16 cellular contexts compared by ENCODE assay signal in genomic region chr11:3929689-3930088, GRCh38.
A peak's percentile ranks its signal among the peaks of the same experiment; 100 is the strongest.
DNase-seq lines count a peak whose midpoint lies in the region; ATAC-seq and TF ChIP-seq lines count a peak whose summit lies in the region.
"Had no signal": no experiment of that assay in that cellular context is flagged by ENCODE, and none has a peak within 500 bp of the region (broad histone marks: within the 10 kb centered on the region; RNA-seq: fewer than 3 reads in every experiment).

No MANE protein-coding gene starts in this region.

- H3K27me3 Mint-ChIP-seq in CD14-positive monocyte (ENCODE audit: low read depth in 3 of 3), result peaks cover 0 to 2% (median 0%) of the 10 kb centered on the region in 3 donors

- whole genome bisulfite sequencing in right lobe of liver (ENCODE audit: insufficient coverage, low coverage, low lambda C conversion rate, missing lambda C conversion rate), result 10% methylated on average over 2 of the region's 8 CpGs

- intact Hi-C loops in CD14-positive monocyte (cut with micrococcal nuclease) (loop anchor here in 1 of 2 donors (10.0 kb wide), 1 partner anchor 135 kb away; no protein-coding TSS in a partner anchor), right lobe of liver (cut with DNase I) (loop anchor here in 1 of 2 donors (10.0 kb wide), 1 partner anchor 75 kb away; the partner anchor contains the start of gene STIM1)

- peak; percentile 72 to 86 (median 82) for ATAC-seq in right lobe of liver

- H3K36me3 Mint-ChIP-seq in CD14-positive monocyte, result peaks cover 14 to 23% of the 10 kb centered on the region in 2 donors

- no peak overlapping the region for H3K4me3 Mint-ChIP-seq in CD14-positive monocyte
- H3K4me3 Mint-ChIP-seq: T-helper 1 cell treated with Interleukin-12 subunit alpha and Interleukin-12 subunit beta and Interleukin-4 antibody, amounts not matched to agents 30 μg/mL and 1 μg/mL, for 36 hours had no signal

- H3K9me3 ChIP-seq in right lobe of liver, result no peaks in the 10 kb centered on the region
- H3K9me3 ChIP-seq: colonic mucosa had no signal

- peak overlapping the region; percentile 63 for H3K27ac ChIP-seq in caudate nucleus (ENCODE audit: low read depth, low read length)
- peak overlapping the region in 2 of 3 donors; percentile 38 to 87 for H3K27ac ChIP-seq in right lobe of liver
- peak overlapping the region; percentile 33 for H3K27ac ChIP-seq in rectal smooth muscle tissue (ENCODE audit: low read depth, low read length)
- H3K27ac ChIP-seq: colonic mucosa, GM23248, HL-60 had no signal

- H3K27me3 ChIP-seq in right lobe of liver, result no peaks in the 10 kb centered on the region
- no peaks in the 10 kb centered on the region for H3K27me3 ChIP-seq in rectal smooth muscle tissue (ENCODE audit: control insufficient read depth, insufficient read depth, low read length)
- H3K27me3 ChIP-seq: colonic mucosa had no signal

- peaks cover 0 to 56% (median 8%) of the 10 kb centered on the region in 4 donors for H3K4me1 ChIP-seq in right lobe of liver
- H3K4me1 ChIP-seq in rectal smooth muscle tissue (ENCODE audit: control insufficient read depth, insufficient read depth, low read length), result peaks cover 13% of the 10 kb centered on the region
- H3K4me1 ChIP-seq: colonic mucosa had no signal

- DNase-seq in CD14-positive monocyte (ENCODE audit: low spot score) (no peak), caudate nucleus (lab: John Stamatoyannopoulos, UW) (no peak), right lobe of liver (peak in 2 of 3 donors; percentile 63 to 64), DMS53 treated with DMSO at 0.1 percent for 48 hours (lab: John Stamatoyannopoulos, UW; ENCODE audit: unreplicated experiment) (no peak), occipital lobe (lab: John Stamatoyannopoulos, UW) (no peak), NCI-H82 (lab: John Stamatoyannopoulos, UW) (no peak)
- DNase-seq in stimulated activated CD4-positive, alpha-beta T cell treated with anti-CD3 and anti-CD28 coated beads, Interleukin-2, amount 100 ng/mL, for 48 hours, result no peak
- DNase-seq: colonic mucosa, GM23248, KG1, NCI-H2227 treated with DMSO at 0.1 percent for 48 hours, posterior cingulate gyrus had no signal

- TF ChIP-seq CTCF in CD14-positive monocyte (IDR thresholded peaks at IDR 0.05) (no peak), right lobe of liver (IDR thresholded peaks at IDR 0.05) (no peak)

- peaks cover 54% of the 10 kb centered on the region for H3K4me1 Mint-ChIP-seq in CD14-positive monocyte

- no peak for TF ChIP-seq POLR2A in right lobe of liver (IDR thresholded peaks at IDR 0.05)

- H3K9me3 Mint-ChIP-seq in CD14-positive monocyte, result no peaks in the 10 kb centered on the region
- H3K9me3 Mint-ChIP-seq: activated T-helper 2 cell treated with anti-CD3 and anti-CD28 coated beads, Interferon-gamma antibody, Interleukin-2, Interleukin-4, amounts not matched to agents 10 μg/mL and 5 μg/mL and 100 μg/mL, durations not matched to agents 14 hours and 24 hours and 36 hours; T-helper 1 cell treated with Interleukin-12 subunit alpha and Interleukin-12 subunit beta and Interleukin-4 antibody, amounts not matched to agents 30 μg/mL and 1 μg/mL, for 36 hours had no signal

- no peak overlapping the region for H3K9ac ChIP-seq in rectal smooth muscle tissue (ENCODE audit: low read length)
- H3K9ac ChIP-seq: GM23248 had no signal

- no peaks in the 10 kb centered on the region for H3K36me3 ChIP-seq in right lobe of liver
- H3K36me3 ChIP-seq in rectal smooth muscle tissue (ENCODE audit: control insufficient read depth, insufficient read depth, low read length), result no peaks in the 10 kb centered on the region
- H3K36me3 ChIP-seq: colonic mucosa had no signal

- H3K4me3 ChIP-seq in right lobe of liver (peak overlapping the region in 1 of 3 donors; percentile 29), rectal smooth muscle tissue (ENCODE audit: low read length) (no peak overlapping the region)
- H3K4me3 ChIP-seq: colonic mucosa, GM23248 had no signal

- H3K27ac Mint-ChIP-seq in CD14-positive monocyte, result peak overlapping the region in 5 of 7 donors; percentile 19 to 72 (median 46)
- H3K27ac Mint-ChIP-seq: activated T-helper 2 cell treated with anti-CD3 and anti-CD28 coated beads, Interferon-gamma antibody, Interleukin-2, Interleukin-4, amounts not matched to agents 10 μg/mL and 5 μg/mL and 100 μg/mL, durations not matched to agents 14 hours and 24 hours and 36 hours; T-helper 1 cell treated with Interleukin-12 subunit alpha and Interleukin-12 subunit beta and Interleukin-4 antibody, amounts not matched to agents 30 μg/mL and 1 μg/mL, for 36 hours had no signal

Comparison
In these comparisons a context has a peak if more than half of its experiments do, and no peak if none do; other contexts are left out.
1. DNase-seq: peak in right lobe of liver (2 of 3); none in CD14-positive monocyte (single experiment), caudate nucleus (0 of 61), DMS53 treated with DMSO at 0.1 percent for 48 hours (single experiment), occipital lobe (single experiment), stimulated activated CD4-positive, alpha-beta T cell treated with anti-CD3 and anti-CD28 coated beads, Interleukin-2, amount 100 ng/mL, for 48 hours (0 of 2) and NCI-H82 (single experiment).
2. Peak in every context shown above with its lines, with median percentiles within 50 percentile points of each other: H3K27ac ChIP-seq.